ENCODE assay signal across 1 cellular context in the genomic region with DNA sequence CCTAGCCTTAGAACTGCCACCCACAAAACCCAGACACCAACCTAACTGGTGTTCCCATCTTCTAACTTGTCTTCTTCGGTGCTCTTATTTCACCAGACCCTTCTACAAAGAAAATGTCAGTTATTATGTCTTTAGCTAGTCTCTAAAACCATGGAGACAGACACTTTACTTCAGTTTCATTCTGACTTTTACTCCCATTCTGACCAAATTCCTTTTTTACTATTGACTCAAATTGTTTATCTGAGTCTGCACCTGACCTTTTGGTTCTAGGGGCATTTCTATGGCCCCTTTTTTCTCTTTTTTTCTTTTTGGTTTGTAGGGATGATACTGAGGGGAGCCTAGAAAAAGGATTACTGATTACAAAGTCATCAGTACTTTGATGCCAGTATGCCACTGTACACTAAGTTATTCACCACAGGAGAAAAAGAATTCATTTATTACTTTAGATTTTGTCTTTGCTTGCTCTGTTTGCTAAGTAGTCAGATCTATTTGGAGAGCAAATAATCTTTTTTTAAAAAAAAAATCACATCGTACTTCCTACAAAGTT.
A peak's percentile ranks its signal among the peaks of the same experiment; 100 is the strongest.
TF ChIP-seq lines count a peak whose summit lies in the region.

No MANE protein-coding gene starts in this region.

TF ChIP-seq in HepG2, 621 proteins besides CTCF, POLR2A, EP300 and RAD21 (continued from another document and continues in another):
- TF ChIP-seq ZNF724P (CRISPR knock-in tag; IDR thresholded peaks at IDR 0.05; ENCODE audit: borderline replicate concordance) (no peak), PHF20 (CRISPR knock-in tag; IDR thresholded peaks at IDR 0.05) (no peak), HOXA3 (CRISPR knock-in tag; IDR thresholded peaks at IDR 0.05) (no peak), ZNF207 (IDR thresholded peaks at IDR 0.05; ENCODE audit: borderline replicate concordance) (no peak), NPAS2 (CRISPR knock-in tag; IDR thresholded peaks at IDR 0.05; ENCODE audit: borderline replicate concordance) (no peak), RELA (CRISPR knock-in tag; IDR thresholded peaks at IDR 0.05) (no peak), ZNF703 (CRISPR knock-in tag; IDR thresholded peaks at IDR 0.05; ENCODE audit: borderline replicate concordance) (no peak), NFATC3 (CRISPR knock-in tag; IDR thresholded peaks at IDR 0.05) (no peak), YEATS2 (CRISPR knock-in tag; IDR thresholded peaks at IDR 0.05; ENCODE audit: borderline replicate concordance) (no peak), PRMT3 (CRISPR knock-in tag; IDR thresholded peaks at IDR 0.05; ENCODE audit: borderline replicate concordance, low read depth) (no peak), ZNF7 (CRISPR knock-in tag; IDR thresholded peaks at IDR 0.05) (no peak), ZBTB8A (CRISPR knock-in tag; IDR thresholded peaks at IDR 0.05; ENCODE audit: borderline replicate concordance, low read depth) (no peak), FOXA1 (IDR thresholded peaks at IDR 0.05) (peak; percentile 65; the same call in 1 of the 2 replicates), FOXA1 (CRISPR knock-in tag; IDR thresholded peaks at IDR 0.05) (peak; percentile 32; the same call in 1 of the 2 replicates), ASH2L (IDR thresholded peaks at IDR 0.05; ENCODE audit: insufficient read length, low read depth, low read length) (peak; percentile 98), GATAD2A (CRISPR knock-in tag; IDR thresholded peaks at IDR 0.05) (peak; percentile 82), ZSCAN25 (CRISPR knock-in tag; IDR thresholded peaks at IDR 0.05) (no peak), ELF3 (CRISPR knock-in tag; IDR thresholded peaks at IDR 0.05) (peak; percentile 46; the same call in 1 of the 2 replicates), ZFP82 (CRISPR knock-in tag; IDR thresholded peaks at IDR 0.05; ENCODE audit: borderline replicate concordance) (no peak), GABPA (IDR thresholded peaks at IDR 0.05; ENCODE audit: low read depth, low read length) (no peak), GABPA (CRISPR knock-in tag; IDR thresholded peaks at IDR 0.05; ENCODE audit: low read depth) (no peak), KDM5B (CRISPR knock-in tag; IDR thresholded peaks at IDR 0.05; ENCODE audit: borderline replicate concordance) (no peak), ZNF253 (CRISPR knock-in tag; IDR thresholded peaks at IDR 0.05; ENCODE audit: borderline replicate concordance) (no peak), REXO4 (CRISPR knock-in tag; IDR thresholded peaks at IDR 0.05; ENCODE audit: borderline replicate concordance) (no peak), CREM (IDR thresholded peaks at IDR 0.05) (peak; percentile 84), CREM (CRISPR knock-in tag; IDR thresholded peaks at IDR 0.05) (no peak), TGIF2 (CRISPR knock-in tag; IDR thresholded peaks at IDR 0.05) (no peak), ZNF260 (CRISPR knock-in tag; IDR thresholded peaks at IDR 0.05; ENCODE audit: borderline replicate concordance, low read depth) (no peak), ZNF652 (CRISPR knock-in tag; IDR thresholded peaks at IDR 0.05; ENCODE audit: borderline replicate concordance, low read depth) (peak; percentile 34; the same call in 1 of the 2 replicates), PITX1 (CRISPR knock-in tag; IDR thresholded peaks at IDR 0.05) (peak; percentile 59; the same call in 1 of the 2 replicates), TARDBP (CRISPR knock-in tag; IDR thresholded peaks at IDR 0.05) (peak; percentile 61), MTF2 (CRISPR knock-in tag; IDR thresholded peaks at IDR 0.05; ENCODE audit: borderline replicate concordance) (no peak), MEIS2 (CRISPR knock-in tag; IDR thresholded peaks at IDR 0.05) (no peak), ZNF720 (CRISPR knock-in tag; IDR thresholded peaks at IDR 0.05) (no peak), ZNF607 (CRISPR knock-in tag; IDR thresholded peaks at IDR 0.05; ENCODE audit: borderline replicate concordance) (no peak), ZNF670 (CRISPR knock-in tag; IDR thresholded peaks at IDR 0.05; ENCODE audit: borderline replicate concordance) (no peak), ZNF780A (CRISPR knock-in tag; IDR thresholded peaks at IDR 0.05) (no peak), ZFP41 (CRISPR knock-in tag; IDR thresholded peaks at IDR 0.05; ENCODE audit: borderline replicate concordance) (no peak), ZFP1 (CRISPR knock-in tag; IDR thresholded peaks at IDR 0.05) (no peak), NR1H2 (CRISPR knock-in tag; IDR thresholded peaks at IDR 0.05; ENCODE audit: borderline replicate concordance, low read depth) (no peak), TCF7L2 (IDR thresholded peaks at IDR 0.05; ENCODE audit: low read depth, low read length) (0 out of 2 replicates have a peak, but pooled peaks have one; percentile 18), PAF1 (CRISPR knock-in tag; IDR thresholded peaks at IDR 0.05) (no peak), MAFF (IDR thresholded peaks at IDR 0.05; ENCODE audit: low read depth, low read length) (0 out of 2 replicates have a peak, but pooled peaks have one; percentile 13), ZNF205 (CRISPR knock-in tag; IDR thresholded peaks at IDR 0.05) (no peak), ZFYVE20 (CRISPR knock-in tag; IDR thresholded peaks at IDR 0.05; ENCODE audit: borderline replicate concordance, low read depth) (no peak), ZNF589 (CRISPR knock-in tag; conservative IDR thresholded peaks at IDR 0.05) (no peak), SAP130 (CRISPR knock-in tag; IDR thresholded peaks at IDR 0.05; ENCODE audit: low read depth) (peak; percentile 37), MAFG (CRISPR knock-in tag; IDR thresholded peaks at IDR 0.05) (no peak)
- TF ChIP-seq, protein P1, sequence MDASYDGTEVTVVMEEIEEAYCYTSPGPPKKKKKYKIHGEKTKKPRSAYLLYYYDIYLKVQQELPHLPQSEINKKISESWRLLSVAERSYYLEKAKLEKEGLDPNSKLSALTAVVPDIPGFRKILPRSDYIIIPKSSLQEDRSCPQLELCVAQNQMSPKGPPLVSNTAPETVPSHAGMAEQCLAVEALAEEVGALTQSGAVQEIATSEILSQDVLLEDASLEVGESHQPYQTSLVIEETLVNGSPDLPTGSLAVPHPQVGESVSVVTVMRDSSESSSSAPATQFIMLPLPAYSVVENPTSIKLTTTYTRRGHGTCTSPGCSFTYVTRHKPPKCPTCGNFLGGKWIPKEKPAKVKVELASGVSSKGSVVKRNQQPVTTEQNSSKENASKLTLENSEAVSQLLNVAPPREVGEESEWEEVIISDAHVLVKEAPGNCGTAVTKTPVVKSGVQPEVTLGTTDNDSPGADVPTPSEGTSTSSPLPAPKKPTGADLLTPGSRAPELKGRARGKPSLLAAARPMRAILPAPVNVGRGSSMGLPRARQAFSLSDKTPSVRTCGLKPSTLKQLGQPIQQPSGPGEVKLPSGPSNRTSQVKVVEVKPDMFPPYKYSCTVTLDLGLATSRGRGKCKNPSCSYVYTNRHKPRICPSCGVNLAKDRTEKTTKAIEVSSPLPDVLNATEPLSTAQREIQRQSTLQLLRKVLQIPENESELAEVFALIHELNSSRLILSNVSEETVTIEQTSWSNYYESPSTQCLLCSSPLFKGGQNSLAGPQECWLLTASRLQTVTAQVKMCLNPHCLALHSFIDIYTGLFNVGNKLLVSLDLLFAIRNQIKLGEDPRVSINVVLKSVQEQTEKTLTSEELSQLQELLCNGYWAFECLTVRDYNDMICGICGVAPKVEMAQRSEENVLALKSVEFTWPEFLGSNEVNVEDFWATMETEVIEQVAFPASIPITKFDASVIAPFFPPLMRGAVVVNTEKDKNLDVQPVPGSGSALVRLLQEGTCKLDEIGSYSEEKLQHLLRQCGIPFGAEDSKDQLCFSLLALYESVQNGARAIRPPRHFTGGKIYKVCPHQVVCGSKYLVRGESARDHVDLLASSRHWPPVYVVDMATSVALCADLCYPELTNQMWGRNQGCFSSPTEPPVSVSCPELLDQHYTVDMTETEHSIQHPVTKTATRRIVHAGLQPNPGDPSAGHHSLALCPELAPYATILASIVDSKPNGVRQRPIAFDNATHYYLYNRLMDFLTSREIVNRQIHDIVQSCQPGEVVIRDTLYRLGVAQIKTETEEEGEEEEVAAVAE (CRISPR knock-in tag; IDR thresholded peaks at IDR 0.05; ENCODE audit: borderline replicate concordance), result no peak
- TF ChIP-seq, protein P2, sequence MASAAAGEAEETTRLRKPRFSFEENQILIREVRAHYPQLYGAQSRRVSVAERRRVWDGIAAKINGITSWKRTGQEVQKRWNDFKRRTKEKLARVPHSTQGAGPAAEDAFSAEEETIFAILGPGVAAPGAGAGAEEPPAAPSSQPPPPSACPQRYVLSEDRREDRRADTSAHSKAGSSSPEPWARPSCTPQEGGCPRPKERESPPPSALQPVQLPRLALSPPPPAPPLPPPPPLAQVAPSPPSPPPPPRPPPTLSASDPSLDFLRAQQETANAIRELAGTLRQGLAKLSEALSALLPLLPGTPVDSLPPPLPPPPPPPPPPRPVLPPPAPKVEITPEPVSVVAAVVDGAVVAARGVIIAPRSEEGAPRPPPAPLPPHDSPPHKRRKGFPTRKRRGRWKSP (CRISPR knock-in tag; IDR thresholded peaks at IDR 0.05), result no peak
- TF ChIP-seq, protein P3, sequence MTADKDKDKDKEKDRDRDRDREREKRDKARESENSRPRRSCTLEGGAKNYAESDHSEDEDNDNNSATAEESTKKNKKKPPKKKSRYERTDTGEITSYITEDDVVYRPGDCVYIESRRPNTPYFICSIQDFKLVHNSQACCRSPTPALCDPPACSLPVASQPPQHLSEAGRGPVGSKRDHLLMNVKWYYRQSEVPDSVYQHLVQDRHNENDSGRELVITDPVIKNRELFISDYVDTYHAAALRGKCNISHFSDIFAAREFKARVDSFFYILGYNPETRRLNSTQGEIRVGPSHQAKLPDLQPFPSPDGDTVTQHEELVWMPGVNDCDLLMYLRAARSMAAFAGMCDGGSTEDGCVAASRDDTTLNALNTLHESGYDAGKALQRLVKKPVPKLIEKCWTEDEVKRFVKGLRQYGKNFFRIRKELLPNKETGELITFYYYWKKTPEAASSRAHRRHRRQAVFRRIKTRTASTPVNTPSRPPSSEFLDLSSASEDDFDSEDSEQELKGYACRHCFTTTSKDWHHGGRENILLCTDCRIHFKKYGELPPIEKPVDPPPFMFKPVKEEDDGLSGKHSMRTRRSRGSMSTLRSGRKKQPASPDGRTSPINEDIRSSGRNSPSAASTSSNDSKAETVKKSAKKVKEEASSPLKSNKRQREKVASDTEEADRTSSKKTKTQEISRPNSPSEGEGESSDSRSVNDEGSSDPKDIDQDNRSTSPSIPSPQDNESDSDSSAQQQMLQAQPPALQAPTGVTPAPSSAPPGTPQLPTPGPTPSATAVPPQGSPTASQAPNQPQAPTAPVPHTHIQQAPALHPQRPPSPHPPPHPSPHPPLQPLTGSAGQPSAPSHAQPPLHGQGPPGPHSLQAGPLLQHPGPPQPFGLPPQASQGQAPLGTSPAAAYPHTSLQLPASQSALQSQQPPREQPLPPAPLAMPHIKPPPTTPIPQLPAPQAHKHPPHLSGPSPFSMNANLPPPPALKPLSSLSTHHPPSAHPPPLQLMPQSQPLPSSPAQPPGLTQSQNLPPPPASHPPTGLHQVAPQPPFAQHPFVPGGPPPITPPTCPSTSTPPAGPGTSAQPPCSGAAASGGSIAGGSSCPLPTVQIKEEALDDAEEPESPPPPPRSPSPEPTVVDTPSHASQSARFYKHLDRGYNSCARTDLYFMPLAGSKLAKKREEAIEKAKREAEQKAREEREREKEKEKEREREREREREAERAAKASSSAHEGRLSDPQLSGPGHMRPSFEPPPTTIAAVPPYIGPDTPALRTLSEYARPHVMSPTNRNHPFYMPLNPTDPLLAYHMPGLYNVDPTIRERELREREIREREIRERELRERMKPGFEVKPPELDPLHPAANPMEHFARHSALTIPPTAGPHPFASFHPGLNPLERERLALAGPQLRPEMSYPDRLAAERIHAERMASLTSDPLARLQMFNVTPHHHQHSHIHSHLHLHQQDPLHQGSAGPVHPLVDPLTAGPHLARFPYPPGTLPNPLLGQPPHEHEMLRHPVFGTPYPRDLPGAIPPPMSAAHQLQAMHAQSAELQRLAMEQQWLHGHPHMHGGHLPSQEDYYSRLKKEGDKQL (CRISPR knock-in tag; IDR thresholded peaks at IDR 0.05; ENCODE audit: low read depth), result peak; percentile 67; the same call in 1 of the 2 replicates
- TF ChIP-seq, protein P4, sequence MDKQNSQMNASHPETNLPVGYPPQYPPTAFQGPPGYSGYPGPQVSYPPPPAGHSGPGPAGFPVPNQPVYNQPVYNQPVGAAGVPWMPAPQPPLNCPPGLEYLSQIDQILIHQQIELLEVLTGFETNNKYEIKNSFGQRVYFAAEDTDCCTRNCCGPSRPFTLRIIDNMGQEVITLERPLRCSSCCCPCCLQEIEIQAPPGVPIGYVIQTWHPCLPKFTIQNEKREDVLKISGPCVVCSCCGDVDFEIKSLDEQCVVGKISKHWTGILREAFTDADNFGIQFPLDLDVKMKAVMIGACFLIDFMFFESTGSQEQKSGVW (CRISPR knock-in tag; IDR thresholded peaks at IDR 0.05; ENCODE audit: borderline replicate concordance), result no peak
- TF ChIP-seq, protein P5, sequence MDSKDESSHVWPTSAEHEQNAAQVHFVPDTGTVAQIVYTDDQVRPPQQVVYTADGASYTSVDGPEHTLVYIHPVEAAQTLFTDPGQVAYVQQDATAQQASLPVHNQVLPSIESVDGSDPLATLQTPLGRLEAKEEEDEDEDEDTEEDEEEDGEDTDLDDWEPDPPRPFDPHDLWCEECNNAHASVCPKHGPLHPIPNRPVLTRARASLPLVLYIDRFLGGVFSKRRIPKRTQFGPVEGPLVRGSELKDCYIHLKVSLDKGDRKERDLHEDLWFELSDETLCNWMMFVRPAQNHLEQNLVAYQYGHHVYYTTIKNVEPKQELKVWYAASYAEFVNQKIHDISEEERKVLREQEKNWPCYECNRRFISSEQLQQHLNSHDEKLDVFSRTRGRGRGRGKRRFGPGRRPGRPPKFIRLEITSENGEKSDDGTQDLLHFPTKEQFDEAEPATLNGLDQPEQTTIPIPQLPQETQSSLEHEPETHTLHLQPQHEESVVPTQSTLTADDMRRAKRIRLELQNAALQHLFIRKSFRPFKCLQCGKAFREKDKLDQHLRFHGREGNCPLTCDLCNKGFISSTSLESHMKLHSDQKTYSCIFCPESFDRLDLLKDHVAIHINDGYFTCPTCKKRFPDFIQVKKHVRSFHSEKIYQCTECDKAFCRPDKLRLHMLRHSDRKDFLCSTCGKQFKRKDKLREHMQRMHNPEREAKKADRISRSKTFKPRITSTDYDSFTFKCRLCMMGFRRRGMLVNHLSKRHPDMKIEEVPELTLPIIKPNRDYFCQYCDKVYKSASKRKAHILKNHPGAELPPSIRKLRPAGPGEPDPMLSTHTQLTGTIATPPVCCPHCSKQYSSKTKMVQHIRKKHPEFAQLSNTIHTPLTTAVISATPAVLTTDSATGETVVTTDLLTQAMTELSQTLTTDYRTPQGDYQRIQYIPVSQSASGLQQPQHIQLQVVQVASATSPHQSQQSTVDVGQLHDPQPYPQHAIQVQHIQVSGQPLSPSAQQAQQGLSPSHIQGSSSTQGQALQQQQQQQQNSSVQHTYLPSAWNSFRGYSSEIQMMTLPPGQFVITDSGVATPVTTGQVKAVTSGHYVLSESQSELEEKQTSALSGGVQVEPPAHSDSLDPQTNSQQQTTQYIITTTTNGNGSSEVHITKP (CRISPR knock-in tag; IDR thresholded peaks at IDR 0.05; ENCODE audit: low read depth), result no peak
- TF ChIP-seq, protein P6, sequence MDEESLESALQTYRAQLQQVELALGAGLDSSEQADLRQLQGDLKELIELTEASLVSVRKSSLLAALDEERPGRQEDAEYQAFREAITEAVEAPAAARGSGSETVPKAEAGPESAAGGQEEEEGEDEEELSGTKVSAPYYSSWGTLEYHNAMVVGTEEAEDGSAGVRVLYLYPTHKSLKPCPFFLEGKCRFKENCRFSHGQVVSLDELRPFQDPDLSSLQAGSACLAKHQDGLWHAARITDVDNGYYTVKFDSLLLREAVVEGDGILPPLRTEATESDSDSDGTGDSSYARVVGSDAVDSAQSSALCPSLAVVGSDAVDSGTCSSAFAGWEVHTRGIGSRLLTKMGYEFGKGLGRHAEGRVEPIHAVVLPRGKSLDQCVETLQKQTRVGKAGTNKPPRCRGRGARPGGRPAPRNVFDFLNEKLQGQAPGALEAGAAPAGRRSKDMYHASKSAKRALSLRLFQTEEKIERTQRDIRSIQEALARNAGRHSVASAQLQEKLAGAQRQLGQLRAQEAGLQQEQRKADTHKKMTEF (CRISPR knock-in tag; IDR thresholded peaks at IDR 0.05), result peak; percentile 70
